Comparison of ENCODE assay signal across 21 cellular contexts in genomic region chr16:85803570-85803969, GRCh38. TPM values are rescaled to one million over a fixed set of nuclear protein-coding genes. Genes with fewer than 3 reads are reported as not detected.
"Had no signal": no experiment of that assay in that cellular context is flagged by ENCODE, and none has a peak within 500 bp of the region (broad histone marks: within the 10 kb centered on the region; RNA-seq: fewer than 3 reads in every experiment).

No MANE protein-coding gene starts in this region.

- DNase-seq: activated CD4-positive, alpha-beta T cell treated with anti-CD3 and anti-CD28 coated beads, Interleukin-2, amount 50 U/mL, for 4 hours; activated gamma-delta T cell treated with Interleukin-2 at 50 U/mL for 16 hours; cerebellar nuclear complex; effector CD8-positive, alpha-beta T cell; heart left ventricle; kidney; left lung; mammary epithelial cell; naive thymus-derived CD4-positive, alpha-beta T cell; stimulated activated CD4-positive, alpha-beta T cell treated with anti-CD3 and anti-CD28 coated beads, Interleukin-4, amount 100 ng/mL, for 1 hour; WERI-Rb-1 had no signal

- H3K27me3 Mint-ChIP-seq: dendritic cell treated with granulocyte-macrophage colony-stimulating factor and Interleukin-4, amounts not matched to agents 40 ng/mL and 50 ng/mL, for 4 days; naive thymus-derived CD4-positive, alpha-beta T cell had no signal

- H3K9me3 ChIP-seq: ascending aorta, breast epithelium, esophagus muscularis mucosa, gastroesophageal sphincter, heart left ventricle, left lung, neutrophil, pancreas had no signal

- H3K4me2 ChIP-seq: smooth muscle cell had no signal

- H3K27ac Mint-ChIP-seq: dendritic cell treated with granulocyte-macrophage colony-stimulating factor and Interleukin-4, amounts not matched to agents 40 ng/mL and 50 ng/mL, for 4 days had no signal

- H3K4me3 Mint-ChIP-seq: activated T-helper 1 cell treated with anti-CD3 and anti-CD28 coated beads, Interleukin-12 subunit alpha, Interleukin-12 subunit beta, Interleukin-2, Interleukin-4 antibody, amounts not matched to agents 30 ng/mL and 10 ng/mL and 1 ng/mL, durations not matched to agents 14 hours and 24 hours and 36 hours; dendritic cell treated with granulocyte-macrophage colony-stimulating factor and Interleukin-4, amounts not matched to agents 40 ng/mL and 50 ng/mL, for 4 days had no signal

- H3K9me3 Mint-ChIP-seq: activated T-helper 1 cell treated with anti-CD3 and anti-CD28 coated beads, Interleukin-12 subunit alpha, Interleukin-12 subunit beta, Interleukin-2, Interleukin-4 antibody, amounts not matched to agents 30 ng/mL and 10 ng/mL and 1 ng/mL, durations not matched to agents 14 hours and 24 hours and 36 hours; dendritic cell treated with granulocyte-macrophage colony-stimulating factor and Interleukin-4, amounts not matched to agents 40 ng/mL and 50 ng/mL, for 4 days had no signal

- H3K4me3 ChIP-seq: ascending aorta, breast epithelium, esophagus muscularis mucosa, gastroesophageal sphincter, heart left ventricle, left lung, pancreas, smooth muscle cell had no signal

- H3K27ac ChIP-seq: ascending aorta, breast epithelium, esophagus muscularis mucosa, gastroesophageal sphincter, heart left ventricle, left lung, neutrophil, pancreas, WERI-Rb-1 had no signal

- H3K27me3 ChIP-seq: ascending aorta, breast epithelium, esophagus muscularis mucosa, gastroesophageal sphincter, heart left ventricle, left lung, neutrophil, pancreas had no signal

- ATAC-seq: gastroesophageal sphincter; heart left ventricle; left lung; naive thymus-derived CD4-positive, alpha-beta T cell; pancreas; sciatic nerve had no signal

RNA-seq across cellular contexts. Expression of gene C16orf74, which starts 52.7 kb away (rescaled TPM):
- total RNA-seq: activated T-helper 1 cell treated with anti-CD3 and anti-CD28 coated beads, Interleukin-12 subunit alpha, Interleukin-12 subunit beta, Interleukin-2, Interleukin-4 antibody, amounts not matched to agents 30 ng/mL and 10 ng/mL and 1 ng/mL, durations not matched to agents 14 hours and 24 hours and 36 hours; ascending aorta had no signal
